ENCODE assay signal across 35 cellular contexts in the genomic region with DNA sequence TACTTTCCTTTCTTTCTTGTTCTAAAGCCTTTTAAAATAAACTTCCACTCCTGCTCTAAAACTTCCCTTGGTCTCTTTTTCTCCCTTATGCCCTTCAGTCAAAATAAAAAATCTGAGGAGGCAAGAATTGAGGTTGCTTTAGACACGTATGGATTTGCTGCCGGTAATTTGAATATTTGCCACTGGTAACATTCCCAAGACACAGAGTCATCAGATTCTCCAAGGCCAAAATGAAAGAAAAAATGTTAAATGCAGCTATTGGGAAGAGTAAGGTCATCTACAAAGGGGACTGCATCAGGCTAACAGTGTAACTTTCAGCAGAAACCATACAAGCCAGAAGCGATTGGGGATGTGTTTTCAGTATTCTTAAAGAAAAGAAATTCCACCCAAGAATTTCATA.
DNase-seq lines count a peak whose midpoint lies in the region; FAIRE-seq and TF ChIP-seq lines count a peak whose summit lies in the region.
"Had no signal": no experiment of that assay in that cellular context is flagged by ENCODE, and none has a peak within 500 bp of the region (broad histone marks: within the 10 kb centered on the region; RNA-seq: fewer than 3 reads in every experiment).

No MANE protein-coding gene starts in this region.

- no peak overlapping the region for H3K27ac ChIP-seq in breast epithelium
- no peak overlapping the region for H3K27ac ChIP-seq in astrocyte (ENCODE audit: low read depth, low read length)
- H3K27ac ChIP-seq: 22Rv1, coronary artery, heart right ventricle, psoas muscle, sigmoid colon had no signal

- TF ChIP-seq CTCF in MCF 10A (IDR thresholded peaks at IDR 0.05; ENCODE audit: unreplicated experiment) (no peak), breast epithelium (IDR thresholded peaks at IDR 0.05) (no peak), astrocyte (IDR thresholded peaks at IDR 0.05; ENCODE audit: insufficient read depth, low read depth, low read length) (no peak), fibroblast of the aortic adventitia (IDR thresholded peaks at IDR 0.05; ENCODE audit: insufficient read depth, low read length) (no peak)

- no peak overlapping the region for H2AFZ ChIP-seq in astrocyte (ENCODE audit: low read depth, low read length)

- DNase-seq in MCF 10A (ENCODE audit: unreplicated experiment), result peak; percentile 2
- no peak for DNase-seq in breast epithelium (ENCODE audit: low spot score in 2 of 2)
- peak; percentile 66 for DNase-seq in astrocyte (ENCODE audit: low read depth)
- DNase-seq in fibroblast of the aortic adventitia (ENCODE audit: low read depth), result peak; percentile 8
- DNase-seq in NCI-H82 treated with DMSO at 0.1 percent for 48 hours (lab: John Stamatoyannopoulos, UW; ENCODE audit: unreplicated experiment), result no peak
- DNase-seq in SIG-M5 (lab: John Stamatoyannopoulos, UW), result no peak
- no peak for DNase-seq in middle frontal gyrus (ENCODE audit: extremely low spot score, low spot score)
- DNase-seq in activated naive CD8-positive, alpha-beta T cell treated with anti-CD3 and anti-CD28 coated beads for 36 hours, result no peak
- DNase-seq: activated CD4-positive, alpha-beta T cell treated with anti-CD3 and anti-CD28 coated beads, Interleukin-2, amount 50 U/mL, for 48 hours; activated CD8-positive, alpha-beta memory T cell treated with anti-CD3 and anti-CD28 coated beads, Interleukin-2, amount 50 U/mL, for 4 hours; activated naive CD4-positive, alpha-beta T cell; AML-193; Calu3; CD4-positive, CD25-positive, alpha-beta regulatory T cell; DMS79; effector memory CD8-positive, alpha-beta T cell; erythroblast; foreskin melanocyte; heart right ventricle; kidney glomerular epithelial cell; NCI-H1092 treated with DMSO at 0.1 percent for 48 hours; NCI-H1694 treated with DMSO at 0.1 percent for 48 hours; NCI-H510A; PC-3; psoas muscle; Right ventricle myocardium superior; sigmoid colon; stimulated activated CD4-positive, alpha-beta T cell treated with anti-CD3 and anti-CD28 coated beads, Interleukin-4, amount 100 ng/mL, for 24 hours; T-helper 17 cell had no signal

- H3K36me3 Mint-ChIP-seq in MCF 10A (ENCODE audit: insufficient read depth, unreplicated experiment) (no peaks in the 10 kb centered on the region), astrocyte (ENCODE audit: low read depth, unreplicated experiment) (no peaks in the 10 kb centered on the region)
- H3K36me3 Mint-ChIP-seq in activated naive CD8-positive, alpha-beta T cell treated with anti-CD3 and anti-CD28 coated beads for 36 hours, result no peaks in the 10 kb centered on the region
- H3K36me3 Mint-ChIP-seq: CD4-positive, CD25-positive, alpha-beta regulatory T cell; type B pancreatic cell had no signal

- intact Hi-C loops in MCF 10A (cut with micrococcal nuclease) (no loop called here), breast epithelium (cut with DNase I; ENCODE audit: low total_unique reads) (no loop called here)

- CTCF ChIA-PET in MCF 10A (lab: Yijun Ruan, JAX), result interaction anchor here (0.6 kb wide), 1 partner anchor 560 kb away, joined by 3 read pairs; no protein-coding TSS in a partner anchor

- H3K9me3 ChIP-seq in breast epithelium (no peaks in the 10 kb centered on the region), astrocyte (ENCODE audit: insufficient read depth, low read depth, low read length) (peaks cover 4% of the 10 kb centered on the region)
- H3K9me3 ChIP-seq: psoas muscle had no signal

- no peak overlapping the region for H3K9ac ChIP-seq in astrocyte (ENCODE audit: low read length)

- H3K27me3 ChIP-seq in breast epithelium, result no peaks in the 10 kb centered on the region
- H3K27me3 ChIP-seq in astrocyte (ENCODE audit: insufficient read depth, low read length), result no peaks in the 10 kb centered on the region
- H3K27me3 ChIP-seq: heart right ventricle, sigmoid colon had no signal

- H3K36me3 ChIP-seq in breast epithelium (no peaks in the 10 kb centered on the region), astrocyte (ENCODE audit: insufficient read depth, low read length) (no peaks in the 10 kb centered on the region)
- H3K36me3 ChIP-seq: heart right ventricle, sigmoid colon had no signal

- H3K4me1 Mint-ChIP-seq in MCF 10A (ENCODE audit: insufficient read depth, unreplicated experiment), result no peaks in the 10 kb centered on the region
- peaks cover 11% of the 10 kb centered on the region for H3K4me1 Mint-ChIP-seq in astrocyte (ENCODE audit: low read depth, unreplicated experiment)
- no peaks in the 10 kb centered on the region for H3K4me1 Mint-ChIP-seq in activated naive CD8-positive, alpha-beta T cell treated with anti-CD3 and anti-CD28 coated beads for 36 hours
- H3K4me1 Mint-ChIP-seq: CD4-positive, CD25-positive, alpha-beta regulatory T cell; T-helper 17 cell had no signal

- peak overlapping the region; percentile 19 for H3K4me2 ChIP-seq in astrocyte (ENCODE audit: low read length)

- H3K4me3 Mint-ChIP-seq in MCF 10A (ENCODE audit: unreplicated experiment) (no peak overlapping the region), astrocyte (ENCODE audit: unreplicated experiment) (no peak overlapping the region)
- H3K4me3 Mint-ChIP-seq in activated naive CD8-positive, alpha-beta T cell treated with anti-CD3 and anti-CD28 coated beads for 36 hours, result no peak overlapping the region
- H3K4me3 Mint-ChIP-seq: CD4-positive, CD25-positive, alpha-beta regulatory T cell; effector memory CD8-positive, alpha-beta T cell; natural killer cell treated with Interleukin-12 subunit alpha and Interleukin-12 subunit beta and Interleukin-15 and Interleukin-18, amount 100 ng/mL, for 72 hours; T-helper 17 cell; type B pancreatic cell had no signal

- no peak overlapping the region for H3K4me3 ChIP-seq in breast epithelium
- H3K4me3 ChIP-seq in astrocyte (ENCODE audit: insufficient read depth, low read depth, low read length), result no peak overlapping the region
- H3K4me3 ChIP-seq in fibroblast of the aortic adventitia (ENCODE audit: low read depth, low read length), result no peak overlapping the region
- H3K4me3 ChIP-seq: coronary artery, heart right ventricle, K562, lung, psoas muscle, sigmoid colon had no signal

- FAIRE-seq in astrocyte (lab: Jason Lieb, UNC), result no peak
- FAIRE-seq: K562 had no signal

- H3K79me2 ChIP-seq in astrocyte (ENCODE audit: insufficient read depth, low read length), result no peaks in the 10 kb centered on the region

- H3K27me3 Mint-ChIP-seq in MCF 10A (ENCODE audit: insufficient read depth, unreplicated experiment) (no peaks in the 10 kb centered on the region), astrocyte (ENCODE audit: low read depth, unreplicated experiment) (no peaks in the 10 kb centered on the region)
- H3K27me3 Mint-ChIP-seq in activated naive CD8-positive, alpha-beta T cell treated with anti-CD3 and anti-CD28 coated beads for 36 hours, result no peaks in the 10 kb centered on the region
- H3K27me3 Mint-ChIP-seq: CD4-positive, CD25-positive, alpha-beta regulatory T cell; effector memory CD8-positive, alpha-beta T cell; natural killer cell treated with Interleukin-12 subunit alpha and Interleukin-12 subunit beta and Interleukin-15 and Interleukin-18, amount 100 ng/mL, for 72 hours; T-helper 17 cell; type B pancreatic cell had no signal

- no peak overlapping the region for H3K27ac Mint-ChIP-seq in MCF 10A (ENCODE audit: low read depth, unreplicated experiment)
- peak overlapping the region; percentile 13 for H3K27ac Mint-ChIP-seq in astrocyte (ENCODE audit: unreplicated experiment)
- no peak overlapping the region for H3K27ac Mint-ChIP-seq in activated naive CD8-positive, alpha-beta T cell treated with anti-CD3 and anti-CD28 coated beads for 36 hours
- H3K27ac Mint-ChIP-seq: CD4-positive, CD25-positive, alpha-beta regulatory T cell; effector memory CD8-positive, alpha-beta T cell; natural killer cell treated with Interleukin-12 subunit alpha and Interleukin-12 subunit beta and Interleukin-15 and Interleukin-18, amount 100 ng/mL, for 72 hours; T-helper 17 cell; type B pancreatic cell had no signal

- POLR2A ChIA-PET in MCF 10A (lab: Yijun Ruan, JAX), result no interaction called here

- no peaks in the 10 kb centered on the region for H4K20me1 ChIP-seq in astrocyte (ENCODE audit: insufficient read depth, low read length)

- BruUV-seq in MCF 10A (replicated peaks; lab: Mats Ljungman, UMichigan), result no TSS peak

- H3K4me1 ChIP-seq in breast epithelium, result no peaks in the 10 kb centered on the region
- peaks cover 3% of the 10 kb centered on the region for H3K4me1 ChIP-seq in astrocyte (ENCODE audit: insufficient read depth, low read length)
- H3K4me1 ChIP-seq: heart right ventricle, psoas muscle, sigmoid colon had no signal

- H3K9me3 Mint-ChIP-seq in MCF 10A (ENCODE audit: unreplicated experiment) (no peaks in the 10 kb centered on the region), astrocyte (ENCODE audit: unreplicated experiment) (no peaks in the 10 kb centered on the region)
- peaks cover 13% of the 10 kb centered on the region for H3K9me3 Mint-ChIP-seq in activated naive CD8-positive, alpha-beta T cell treated with anti-CD3 and anti-CD28 coated beads for 36 hours

- TF ChIP-seq POLR2A in breast epithelium (IDR thresholded peaks at IDR 0.05), result no peak

Comparison
In these comparisons a context has a peak if more than half of its experiments do, and no peak if none do; other contexts are left out.
1. DNase-seq: peak in MCF 10A (single experiment), astrocyte (single experiment) and fibroblast of the aortic adventitia (single experiment); none in breast epithelium (0 of 2), NCI-H82 treated with DMSO at 0.1 percent for 48 hours (single experiment), SIG-M5 (single experiment), middle frontal gyrus (single experiment) and activated naive CD8-positive, alpha-beta T cell treated with anti-CD3 and anti-CD28 coated beads for 36 hours (single experiment).